Comparison of ENCODE assay signal across 23 cellular contexts in genomic region chr9:123424131-123424530, GRCh38.
"Had no signal": no experiment of that assay in that cellular context is flagged by ENCODE, and none has a peak within 500 bp of the region (broad histone marks: within the 10 kb centered on the region; RNA-seq: fewer than 3 reads in every experiment).

No MANE protein-coding gene starts in this region.

- H3K36me3 ChIP-seq: ovary, prostate gland, uterus had no signal

- FAIRE-seq: colon, kidney had no signal

- H3K4me1 ChIP-seq: gastroesophageal sphincter, prostate gland, uterus had no signal

- DNase-seq: activated B cell treated with CpG ODN at 0.5 μM for 24 hours; activated CD4-positive, alpha-beta T cell treated with anti-CD3 and anti-CD28 coated beads, Interleukin-2, amount 50 U/mL, for 1 hour; activated CD8-positive, alpha-beta T cell treated with anti-CD3 and anti-CD28 coated beads for 36 hours; activated naive CD8-positive, alpha-beta T cell treated with anti-CD3 and anti-CD28 coated beads, Interleukin-2, amount 50 U/mL, for 24 hours; activated T-cell treated with anti-CD3 and anti-CD28 coated beads, Interleukin-2, amount 50 U/mL, for 48 hours; amygdala; effector CD8-positive, alpha-beta T cell; erythroblast; hypothalamus; immature natural killer cell; kidney; retina; stimulated activated CD4-positive, alpha-beta T cell treated with anti-CD3 and anti-CD28 coated beads, Interleukin-12 subunit alpha, Interleukin-12 subunit beta, amount 100 ng/mL, for 4 hours; stimulated activated CD4-positive, alpha-beta T cell treated with anti-CD3 and anti-CD28 coated beads, Interleukin-4, amount 100 ng/mL, for 1 hour; T-helper 2 cell; trophoblast cell had no signal

- H3K27me3 ChIP-seq: gastroesophageal sphincter, ovary, uterus had no signal

- H3K27ac ChIP-seq: gastroesophageal sphincter, ovary, prostate gland, thoracic aorta, uterus had no signal

- H3K9me3 ChIP-seq: ovary, prostate gland, uterus had no signal

- ATAC-seq: activated CD8-positive, alpha-beta T cell treated with anti-CD3 and anti-CD28 coated beads for 36 hours; activated naive CD8-positive, alpha-beta T cell treated with anti-CD3 and anti-CD28 coated beads, Interleukin-2, amount 50 U/mL, for 24 hours; gastroesophageal sphincter had no signal

- H3K4me3 ChIP-seq: gastroesophageal sphincter, lung, ovary, prostate gland, thoracic aorta, uterus had no signal
